In the genomic region with DNA sequence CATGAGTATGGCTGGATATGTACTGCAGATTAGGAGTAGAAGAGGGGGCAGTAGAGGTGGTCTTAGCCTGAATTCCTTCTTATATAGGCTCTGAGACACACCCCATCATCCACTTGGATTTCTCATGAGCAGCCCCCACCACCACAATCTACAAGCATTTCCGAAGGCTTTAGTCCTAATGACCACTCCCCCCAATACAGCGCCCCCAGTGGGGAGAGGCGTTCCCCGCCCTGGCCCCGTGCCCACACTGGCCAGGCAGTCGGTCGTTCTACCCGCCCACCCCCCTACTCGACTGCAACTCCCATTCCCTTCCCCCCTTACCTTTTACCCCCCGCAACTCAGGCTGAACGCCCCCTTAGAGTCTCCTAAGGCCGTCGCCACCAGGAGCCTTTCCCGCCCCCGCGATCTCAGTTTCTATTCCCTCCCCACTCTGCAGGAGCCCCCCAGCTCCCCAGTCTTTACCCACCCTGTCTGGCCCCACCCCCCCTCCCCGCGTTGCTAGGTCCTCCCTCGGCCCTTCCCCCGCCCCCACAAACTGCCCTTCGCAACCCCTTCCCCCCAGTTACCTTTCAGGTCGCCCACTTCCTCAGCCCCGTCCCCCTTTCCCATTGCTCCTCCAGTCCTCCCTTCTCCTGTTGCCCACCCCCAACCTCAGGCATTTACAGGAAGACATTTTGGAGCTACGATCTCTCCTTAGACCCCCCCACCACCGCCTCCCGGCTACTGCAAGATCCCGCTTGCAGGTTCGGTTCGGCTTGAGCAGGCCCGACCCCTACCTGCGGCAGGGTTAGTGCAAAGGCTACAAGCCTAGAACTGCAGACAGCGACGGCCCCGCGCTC, we compare ENCODE assay signal across 8 cellular contexts. TPM values are rescaled to one million over a fixed set of nuclear protein-coding genes. Genes with fewer than 3 reads are reported as not detected.
DNase-seq lines count a peak whose midpoint lies in the region; ATAC-seq and TF ChIP-seq lines count a peak whose summit lies in the region.

No MANE protein-coding gene starts in this region.

- H3K4me2 ChIP-seq in DOHH2 (ENCODE audit: low read length): peak overlapping the region; percentile 69

- H3K4me1 Mint-ChIP-seq in dendritic cell treated with granulocyte-macrophage colony-stimulating factor and Interleukin-4, amounts not matched to agents 40 ng/mL and 50 ng/mL, for 4 days (ENCODE audit: low read depth): peaks cover 44% of the 10 kb centered on the region
- peaks cover 30% of the 10 kb centered on the region for H3K4me1 Mint-ChIP-seq in stimulated activated naive CD8-positive, alpha-beta T cell treated with anti-CD3 and anti-CD28 coated beads, Interleukin-15, Interleukin-2, amounts not matched to agents 100 ng/mL and 50 ng/mL, for 24 hours (ENCODE audit: low read depth)

- TF ChIP-seq EP300 in Ishikawa (IDR thresholded peaks at IDR 0.05; ENCODE audit: borderline replicate concordance): no peak

- ATAC-seq in lower lobe of right lung: no peak

- no peaks in the 10 kb centered on the region for H3K9me3 Mint-ChIP-seq in dendritic cell treated with granulocyte-macrophage colony-stimulating factor and Interleukin-4, amounts not matched to agents 40 ng/mL and 50 ng/mL, for 4 days
- no peaks in the 10 kb centered on the region for H3K9me3 Mint-ChIP-seq in stimulated activated naive CD8-positive, alpha-beta T cell treated with anti-CD3 and anti-CD28 coated beads, Interleukin-15, Interleukin-2, amounts not matched to agents 100 ng/mL and 50 ng/mL, for 24 hours

- H3K9me2 ChIP-seq in DOHH2 (replicated peaks; ENCODE audit: control insufficient read depth, low read length): no peaks in the 10 kb centered on the region

- peaks cover 23% of the 10 kb centered on the region for H3K4me1 ChIP-seq in DOHH2 (ENCODE audit: control insufficient read depth, low read length)
- H3K4me1 ChIP-seq in lower lobe of right lung: peaks cover 11% of the 10 kb centered on the region

- no peak for TF ChIP-seq RAD21 in Ishikawa (IDR thresholded peaks at IDR 0.05; ENCODE audit: low read depth)

- H3K36me3 ChIP-seq in DOHH2 (ENCODE audit: control insufficient read depth, low read length) (peaks cover 23% of the 10 kb centered on the region), lower lobe of right lung (peaks cover 19% of the 10 kb centered on the region)

- H3K4me3 ChIP-seq in DOHH2 (ENCODE audit: low read length) (peak overlapping the region; percentile 92), WI38 (ENCODE audit: low read depth, low read length) (peak overlapping the region; percentile 74), lower lobe of right lung (peak overlapping the region; percentile 66)

- no peaks in the 10 kb centered on the region for H3K27me3 ChIP-seq in DOHH2 (ENCODE audit: control insufficient read depth, low read length)
- H3K27me3 ChIP-seq in lower lobe of right lung (ENCODE audit: low read depth): no peaks in the 10 kb centered on the region

- H3K79me2 ChIP-seq in DOHH2 (ENCODE audit: control insufficient read depth, low read length): peaks cover 17% of the 10 kb centered on the region

- intact Hi-C loops in dendritic cell treated with granulocyte-macrophage colony-stimulating factor and Interleukin-4, amounts not matched to agents 40 ng/mL and 50 ng/mL, for 4 days (cut with micrococcal nuclease): loop anchor here (1.0 to 10.0 kb wide), 2 partner anchors 30 to 69 kb away; partner anchors contain the start of gene NONO
- intact Hi-C loops in lower lobe of right lung (cut with DNase I): no loop called here

- no peaks in the 10 kb centered on the region for H3K27me3 Mint-ChIP-seq in dendritic cell treated with granulocyte-macrophage colony-stimulating factor and Interleukin-4, amounts not matched to agents 40 ng/mL and 50 ng/mL, for 4 days
- H3K27me3 Mint-ChIP-seq in stimulated activated naive CD8-positive, alpha-beta T cell treated with anti-CD3 and anti-CD28 coated beads, Interleukin-15, Interleukin-2, amounts not matched to agents 100 ng/mL and 50 ng/mL, for 24 hours: no peaks in the 10 kb centered on the region

- H3K4me3 Mint-ChIP-seq in dendritic cell treated with granulocyte-macrophage colony-stimulating factor and Interleukin-4, amounts not matched to agents 40 ng/mL and 50 ng/mL, for 4 days: peak overlapping the region; percentile 87
- H3K4me3 Mint-ChIP-seq in stimulated activated naive CD8-positive, alpha-beta T cell treated with anti-CD3 and anti-CD28 coated beads, Interleukin-15, Interleukin-2, amounts not matched to agents 100 ng/mL and 50 ng/mL, for 24 hours: peak overlapping the region; percentile 87

- TF ChIP-seq CTCF in DOHH2 (IDR thresholded peaks at IDR 0.05; ENCODE audit: low read depth, low read length, poor library complexity, severe bottlenecking): peak; percentile 62
- TF ChIP-seq CTCF in WI38 (IDR thresholded peaks at IDR 0.05; ENCODE audit: low read depth, low read length): peak; percentile 45
- TF ChIP-seq CTCF in lower lobe of right lung (IDR thresholded peaks at IDR 0.05): peak; percentile 27

- no peaks in the 10 kb centered on the region for H4K20me1 ChIP-seq in DOHH2 (ENCODE audit: control insufficient read depth, insufficient read depth, low read depth, low read length)

- DNase-seq in lower lobe of right lung (peak; percentile 47), NCI-H226 (no peak), NCI-H1694 (lab: John Stamatoyannopoulos, UW) (no peak)

- H3K36me3 Mint-ChIP-seq in dendritic cell treated with granulocyte-macrophage colony-stimulating factor and Interleukin-4, amounts not matched to agents 40 ng/mL and 50 ng/mL, for 4 days (ENCODE audit: low read depth): peaks cover 38% of the 10 kb centered on the region
- H3K36me3 Mint-ChIP-seq in stimulated activated naive CD8-positive, alpha-beta T cell treated with anti-CD3 and anti-CD28 coated beads, Interleukin-15, Interleukin-2, amounts not matched to agents 100 ng/mL and 50 ng/mL, for 24 hours (ENCODE audit: low read depth): peaks cover 10% of the 10 kb centered on the region

- H3K27ac ChIP-seq in DOHH2 (ENCODE audit: low read depth, low read length): peak overlapping the region; percentile 77
- peak overlapping the region; percentile 87 for H3K27ac ChIP-seq in lower lobe of right lung

- no peaks in the 10 kb centered on the region for H3K9me3 ChIP-seq in DOHH2 (ENCODE audit: control insufficient read depth, insufficient read depth, low read length)
- H3K9me3 ChIP-seq in lower lobe of right lung: no peaks in the 10 kb centered on the region

- H3F3A ChIP-seq in DOHH2 (ENCODE audit: control insufficient read depth, insufficient read depth): no peaks in the 10 kb centered on the region

- H3K27ac Mint-ChIP-seq in dendritic cell treated with granulocyte-macrophage colony-stimulating factor and Interleukin-4, amounts not matched to agents 40 ng/mL and 50 ng/mL, for 4 days: peak overlapping the region; percentile 97
- H3K27ac Mint-ChIP-seq in stimulated activated naive CD8-positive, alpha-beta T cell treated with anti-CD3 and anti-CD28 coated beads, Interleukin-15, Interleukin-2, amounts not matched to agents 100 ng/mL and 50 ng/mL, for 24 hours: peak overlapping the region; percentile 94

TF ChIP-seq in Ishikawa, 13 proteins besides CTCF, POLR2A, EP300 and RAD21:
- TF ChIP-seq CREB1 (IDR thresholded peaks at IDR 0.05; ENCODE audit: low read depth) (no peak), NFIC (IDR thresholded peaks at IDR 0.05) (peak; percentile 67), ZBTB7A (IDR thresholded peaks at IDR 0.05; ENCODE audit: low read depth) (peak; percentile 53; the same call in 1 of the 2 replicates)

RNA-seq across cellular contexts. Expression of gene ZMYM3, which starts 0.5 kb away (rescaled TPM):
- 23.2 TPM for total RNA-seq in lower lobe of right lung

RNA-seq across cellular contexts. Expression of gene NONO, which starts 30.0 kb away (rescaled TPM):
- total RNA-seq in lower lobe of right lung: 233 TPM

RNA-seq across cellular contexts. Expression of gene GJB1, which starts 30.4 kb away (rescaled TPM):
- 1.7 TPM for total RNA-seq in lower lobe of right lung

RNA-seq across cellular contexts. Expression of gene ITGB1BP2, which starts 48.1 kb away (rescaled TPM):
- 1.4 TPM for total RNA-seq in lower lobe of right lung
